In the genomic region with DNA sequence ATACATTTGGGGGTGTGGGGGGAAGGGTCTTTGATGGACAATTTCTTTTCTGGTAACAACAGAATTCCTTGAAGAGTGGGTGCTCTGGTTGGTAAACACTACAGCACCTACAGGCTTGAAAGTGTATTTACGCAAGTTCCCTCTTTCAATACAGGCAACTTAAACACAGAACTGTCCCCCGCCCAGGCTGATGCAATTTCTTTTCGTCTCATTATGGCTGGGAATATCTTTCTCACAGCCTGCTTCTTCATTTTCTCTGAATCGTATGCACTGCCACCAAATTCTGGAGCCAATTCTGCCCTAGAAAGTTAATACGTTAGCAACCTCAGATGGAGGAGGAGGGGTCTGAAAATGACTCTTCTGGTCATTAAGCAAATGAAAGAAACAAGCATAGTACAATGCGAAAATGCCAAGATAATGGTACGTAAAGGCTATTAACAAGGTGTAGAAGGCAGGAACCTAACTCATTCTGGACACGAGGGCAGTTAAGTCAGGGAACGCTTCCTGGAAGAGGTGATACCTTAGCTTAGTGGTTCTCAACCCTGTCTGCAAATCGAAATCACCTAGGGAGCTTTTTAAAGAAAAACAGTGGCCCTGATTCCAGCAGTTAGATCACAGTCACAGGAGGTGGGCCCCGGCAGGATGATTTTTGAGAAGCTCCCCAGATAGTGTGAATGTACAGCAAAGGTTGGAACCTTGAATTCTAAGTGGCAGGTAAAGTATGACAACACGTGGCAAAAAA, we compare ENCODE assay signal across 8 cellular contexts. TPM values are rescaled to one million over a fixed set of nuclear protein-coding genes. Genes with fewer than 3 reads are reported as not detected.
DNase-seq lines count a peak whose midpoint lies in the region; ATAC-seq, FAIRE-seq and TF ChIP-seq lines count a peak whose summit lies in the region.

No MANE protein-coding gene starts in this region.

- H3K4me3 ChIP-seq in PC-3 (ENCODE audit: low read length) (peak overlapping the region; percentile 88), bronchial epithelial cell (ENCODE audit: low read depth, low read length) (peak overlapping the region; percentile 74), lower leg skin (ENCODE audit: low read depth, poor library complexity, severe bottlenecking) (peak overlapping the region; percentile 53), thoracic aorta (peak overlapping the region; percentile 75)

- H2AFZ ChIP-seq in PC-3 (ENCODE audit: low read length): peak overlapping the region; percentile 95

- H3K27ac ChIP-seq in C4-2B: peak overlapping the region; percentile 88
- H3K27ac ChIP-seq in PC-3 (ENCODE audit: low read length): peak overlapping the region; percentile 86
- H3K27ac ChIP-seq in thoracic aorta: peak overlapping the region; percentile 81 to 87

- H3K9me2 ChIP-seq in PC-3 (replicated peaks; ENCODE audit: low read length): no peaks in the 10 kb centered on the region

- ATAC-seq in GM18517 (IDR thresholded peaks at IDR 0.05; ENCODE audit: unreplicated experiment): peak; percentile 49
- peak; percentile 22 for ATAC-seq in HG03025 (IDR thresholded peaks at IDR 0.05; ENCODE audit: low FRiP score, unreplicated experiment)
- no peak; the same call in 1 of the 2 replicates for ATAC-seq in PC-3
- ATAC-seq in thoracic aorta (ENCODE audit: insufficient number of reproducible peaks, low FRiP score, low read depth): no peak

- DNase-seq in PC-3 (no peak), bronchial epithelial cell (ENCODE audit: low read depth) (peak; percentile 37), lower leg skin (ENCODE audit: low spot score in 2 of 2) (peak in 1 of 2 donors; percentile 27), thoracic aorta (ENCODE audit: low spot score) (no peak), amniotic stem cell (lab: John Stamatoyannopoulos, UW) (no peak)

- TF ChIP-seq POLR2A in lower leg skin (IDR thresholded peaks at IDR 0.05): no peak

- H3K4me1 ChIP-seq in PC-3 (ENCODE audit: insufficient read depth, low read length) (peaks cover 12% of the 10 kb centered on the region; the same call in 1 of the 2 replicates), thoracic aorta (ENCODE audit: control insufficient read depth in 1 of 2, low read depth in 2 of 2) (peaks cover 0 to 12% of the 10 kb centered on the region in 2 donors)

- CTCF ChIA-PET in PC-3 (lab: Charles Lee): no interaction called here

- intact Hi-C loops in PC-3 (cut with micrococcal nuclease): loop anchor here (5.0 kb wide), 1 partner anchor 106 kb away; no protein-coding TSS in a partner anchor
- intact Hi-C loops in lower leg skin (cut with DNase I; ENCODE audit: low total_unique reads): no loop called here

- TF ChIP-seq CTCF in C4-2B (conservative IDR thresholded peaks at IDR 0.05) (no peak; the same call in 1 of the 2 replicates), PC-3 (conservative IDR thresholded peaks at IDR 0.05; ENCODE audit: low read depth, low read length) (no peak), bronchial epithelial cell (IDR thresholded peaks at IDR 0.05; ENCODE audit: insufficient read depth, low read length, severe bottlenecking) (peak; percentile 25), lower leg skin (IDR thresholded peaks at IDR 0.05) (no peak), thoracic aorta (IDR thresholded peaks at IDR 0.05) (no peak)

- H3F3A ChIP-seq in PC-3 (ENCODE audit: low read length, unreplicated experiment): no peaks in the 10 kb centered on the region

- peak overlapping the region; percentile 87 for H3K9ac ChIP-seq in PC-3 (ENCODE audit: low read length)

- 39 to 53% methylated on average over 12 of the region's 12 CpGs for WGBS in lower leg skin, 2 donors

- H3K9me3 ChIP-seq in PC-3 (ENCODE audit: low read length) (no peaks in the 10 kb centered on the region), thoracic aorta (no peaks in the 10 kb centered on the region)

- peak overlapping the region; percentile 95 for H3K4me2 ChIP-seq in PC-3 (ENCODE audit: low read length)

- H3K36me3 ChIP-seq in PC-3 (ENCODE audit: low read depth, low read length) (no peaks in the 10 kb centered on the region), bronchial epithelial cell (ENCODE audit: control insufficient read depth, insufficient read depth, low read length) (peaks cover 2% of the 10 kb centered on the region), thoracic aorta (no peaks in the 10 kb centered on the region)

- H4K20me1 ChIP-seq in PC-3 (ENCODE audit: low read length): no peaks in the 10 kb centered on the region

- FAIRE-seq in bronchial epithelial cell (lab: Jason Lieb, UNC): no peak

- H3K27me3 ChIP-seq in PC-3 (ENCODE audit: low read length) (no peaks in the 10 kb centered on the region), bronchial epithelial cell (ENCODE audit: control insufficient read depth, insufficient read depth, low read length) (no peaks in the 10 kb centered on the region), thoracic aorta (replicated peaks; ENCODE audit: insufficient read depth) (no peaks in the 10 kb centered on the region)

- 0 out of 2 replicates have a peak, but pooled peaks cover 4% of the 10 kb centered on the region for H3K79me2 ChIP-seq in PC-3 (ENCODE audit: low read length)

- POLR2A ChIA-PET in PC-3 (lab: Charles Lee; ENCODE audit: unreplicated experiment): no interaction called here

- BruUV-seq in PC-3 (replicated peaks; lab: Mats Ljungman, UMichigan): TSS peak; percentile 57

RNA-seq across cellular contexts. Expression of gene AGA, which starts 1.0 kb away (rescaled TPM):
- total RNA-seq in PC-3 (2014; rRNA removed) (21.5 and 42.1 TPM in 2 replicates), bronchial epithelial cell (71.3 and 111 TPM in 2 replicates), lower leg skin (10 to 100 TPM; 25.8 to 48.1 (median 30.9) TPM), thoracic aorta (10 to 100 TPM; 21.8 to 34.1 TPM)

Comparison
In these comparisons a context has a peak if more than half of its experiments do, and no peak if none do; other contexts are left out.
1. ATAC-seq: peak in GM18517 (single experiment) and HG03025 (single experiment); none in PC-3 (single experiment) and thoracic aorta (single experiment).
2. Peak in every context shown above with its lines, with median percentiles within 50 percentile points of each other: H3K27ac ChIP-seq and H3K4me3 ChIP-seq.